In genomic region chr5:135066781-135067430, GRCh38 we compare ENCODE assay signal across 23 cellular contexts. TPM values are rescaled to one million over a fixed set of nuclear protein-coding genes. Genes with fewer than 3 reads are reported as not detected.
"Had no signal": no experiment of that assay in that cellular context is flagged by ENCODE, and none has a peak within 500 bp of the region (broad histone marks: within the 10 kb centered on the region; RNA-seq: fewer than 3 reads in every experiment).

No MANE protein-coding gene starts in this region.

- H3K27ac Mint-ChIP-seq: activated CD4-positive, alpha-beta memory T cell treated with anti-CD3 and anti-CD28 coated beads for 36 hours; activated CD4-positive, alpha-beta T cell treated with anti-CD3 and anti-CD28 coated beads, Interleukin-2, amount 10 ng/mL, durations not matched to agents 7 days and 5 days; activated naive CD4-positive, alpha-beta T cell treated with anti-CD3 and anti-CD28 coated beads, Interleukin-2, amount 10 ng/mL, durations not matched to agents 7 days and 5 days; activated naive CD8-positive, alpha-beta T cell treated with anti-CD3 and anti-CD28 coated beads for 36 hours; activated T-helper 17 cell treated with anti-CD3 and anti-CD28 coated beads, Interleukin-2, amount 50 U/mL, for 72 hours had no signal

- H2AFZ ChIP-seq: PC-9 had no signal

- H3K4me1 Mint-ChIP-seq: activated CD4-positive, alpha-beta T cell treated with anti-CD3 and anti-CD28 coated beads, Interleukin-2, amount 10 ng/mL, durations not matched to agents 7 days and 5 days; activated naive CD4-positive, alpha-beta T cell treated with anti-CD3 and anti-CD28 coated beads, Interleukin-2, amount 10 ng/mL, durations not matched to agents 7 days and 5 days; activated naive CD8-positive, alpha-beta T cell treated with anti-CD3 and anti-CD28 coated beads for 36 hours; activated T-helper 17 cell treated with anti-CD3 and anti-CD28 coated beads, Interleukin-2, amount 50 U/mL, for 72 hours had no signal

- H3K27ac ChIP-seq: brain microvascular endothelial cell, PC-9, SJCRH30 had no signal

- H3K9me3 ChIP-seq: MG63, SJCRH30, SK-N-SH had no signal

- ATAC-seq: activated T-helper 17 cell treated with anti-CD3 and anti-CD28 coated beads, Interleukin-2, amount 50 U/mL, for 72 hours; Right ventricle myocardium inferior had no signal

- H3K36me3 ChIP-seq: brain microvascular endothelial cell, MG63, SJCRH30 had no signal

- H3K27me3 ChIP-seq: MG63, SJCRH30 had no signal

- H3K36me3 Mint-ChIP-seq: activated CD4-positive, alpha-beta memory T cell treated with anti-CD3 and anti-CD28 coated beads for 36 hours; activated naive CD4-positive, alpha-beta T cell treated with anti-CD3 and anti-CD28 coated beads, Interleukin-2, amount 10 ng/mL, durations not matched to agents 7 days and 5 days; activated naive CD8-positive, alpha-beta T cell treated with anti-CD3 and anti-CD28 coated beads for 36 hours had no signal

- H3K4me3 ChIP-seq: MG63, PC-9, SJCRH30 had no signal

- H3K27me3 Mint-ChIP-seq: activated CD4-positive, alpha-beta memory T cell treated with anti-CD3 and anti-CD28 coated beads for 36 hours; activated CD4-positive, alpha-beta T cell treated with anti-CD3 and anti-CD28 coated beads, Interleukin-2, amount 10 ng/mL, durations not matched to agents 7 days and 5 days; activated naive CD8-positive, alpha-beta T cell treated with anti-CD3 and anti-CD28 coated beads for 36 hours had no signal

- H3K4me3 Mint-ChIP-seq: activated CD4-positive, alpha-beta memory T cell treated with anti-CD3 and anti-CD28 coated beads for 36 hours; activated CD4-positive, alpha-beta T cell treated with anti-CD3 and anti-CD28 coated beads, Interleukin-2, amount 10 ng/mL, durations not matched to agents 7 days and 5 days; activated naive CD4-positive, alpha-beta T cell treated with anti-CD3 and anti-CD28 coated beads, Interleukin-2, amount 10 ng/mL, durations not matched to agents 7 days and 5 days; activated naive CD8-positive, alpha-beta T cell treated with anti-CD3 and anti-CD28 coated beads for 36 hours; activated T-helper 17 cell treated with anti-CD3 and anti-CD28 coated beads, Interleukin-2, amount 50 U/mL, for 72 hours had no signal

- H3K9me3 Mint-ChIP-seq: activated CD4-positive, alpha-beta memory T cell treated with anti-CD3 and anti-CD28 coated beads for 36 hours; activated CD4-positive, alpha-beta T cell treated with anti-CD3 and anti-CD28 coated beads, Interleukin-2, amount 10 ng/mL, durations not matched to agents 7 days and 5 days; activated naive CD4-positive, alpha-beta T cell treated with anti-CD3 and anti-CD28 coated beads, Interleukin-2, amount 10 ng/mL, durations not matched to agents 7 days and 5 days; activated naive CD8-positive, alpha-beta T cell treated with anti-CD3 and anti-CD28 coated beads for 36 hours; activated T-helper 17 cell treated with anti-CD3 and anti-CD28 coated beads, Interleukin-2, amount 50 U/mL, for 72 hours had no signal

- DNase-seq: activated CD4-positive, alpha-beta memory T cell treated with anti-CD3 and anti-CD28 coated beads for 36 hours; activated CD4-positive, alpha-beta T cell treated with anti-CD3 and anti-CD28 coated beads, Interleukin-2, amount 10 ng/mL, durations not matched to agents 7 days and 5 days; activated CD4-positive, CD25-positive, alpha-beta regulatory T cell; activated gamma-delta T cell treated with Interleukin-2 at 50 U/mL for 16 hours; activated naive CD4-positive, alpha-beta T cell treated with anti-CD3 and anti-CD28 coated beads, Interleukin-2, amount 10 ng/mL, durations not matched to agents 7 days and 5 days; activated naive CD8-positive, alpha-beta T cell treated with anti-CD3 and anti-CD28 coated beads for 36 hours; activated T-cell treated with anti-CD3 and anti-CD28 coated beads for 4 hours; activated T-cell treated with anti-CD3 and anti-CD28 coated beads, Interleukin-2, amount 50 U/mL, for 48 hours; brain microvascular endothelial cell; MG63; NCI-H1105; NCI-H1436; NCI-H1694 treated with DMSO at 0.1 percent for 48 hours; NCI-H2029 treated with DMSO at 0.1 percent for 48 hours; NCI-H446; NCI-H524; SK-N-SH; T-helper 1 cell had no signal

- H3K4me2 ChIP-seq: PC-9, SK-N-SH had no signal

RNA-seq across cellular contexts. Expression of gene PITX1, which starts 32.9 kb away (rescaled TPM):
- total RNA-seq: activated CD4-positive, alpha-beta T cell treated with anti-CD3 and anti-CD28 coated beads, Interleukin-2, amount 10 ng/mL, durations not matched to agents 7 days and 5 days; activated naive CD8-positive, alpha-beta T cell treated with anti-CD3 and anti-CD28 coated beads for 36 hours; activated T-helper 17 cell treated with anti-CD3 and anti-CD28 coated beads, Interleukin-2, amount 50 U/mL, for 72 hours; Right ventricle myocardium inferior; RPMI7951 had no signal
